ENCODE assay signal across 24 cellular contexts in the genomic region with DNA sequence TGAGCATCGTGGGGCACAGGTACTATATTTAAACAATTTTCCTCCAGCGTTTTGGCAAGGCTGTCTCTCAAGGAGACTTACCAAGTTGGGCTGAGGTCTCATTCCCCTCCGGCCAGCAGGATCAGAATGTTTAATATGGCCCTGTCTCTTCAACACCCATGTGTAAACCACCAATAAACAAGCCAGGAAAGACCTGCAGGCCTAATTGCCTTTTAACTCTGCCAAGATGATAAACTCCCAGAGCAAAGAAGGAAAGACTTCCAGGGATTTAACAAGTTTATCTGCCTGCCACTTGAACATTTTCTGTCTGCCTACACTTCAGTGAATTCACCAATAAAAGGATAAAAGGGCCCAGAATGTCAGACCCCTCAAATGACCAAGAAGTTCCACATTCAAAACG.
"Had no signal": no experiment of that assay in that cellular context is flagged by ENCODE, and none has a peak within 500 bp of the region (broad histone marks: within the 10 kb centered on the region; RNA-seq: fewer than 3 reads in every experiment).

No MANE protein-coding gene starts in this region.

- H3K36me3 ChIP-seq: ascending aorta, brain microvascular endothelial cell, colonic mucosa, esophagus muscularis mucosa, right lobe of liver, transverse colon, vagina had no signal

- H3K27ac ChIP-seq: ascending aorta, brain microvascular endothelial cell, colonic mucosa, esophagus muscularis mucosa, right lobe of liver, transverse colon, vagina had no signal

- ATAC-seq: activated CD4-positive, alpha-beta T cell treated with anti-CD3 and anti-CD28 coated beads for 36 hours; activated naive CD4-positive, alpha-beta T cell treated with anti-CD3 and anti-CD28 coated beads, Interleukin-2, amount 50 U/mL, for 72 hours; activated T-helper 17 cell treated with anti-CD3 and anti-CD28 coated beads, Interleukin-2, amount 50 U/mL, for 72 hours; right lobe of liver; stimulated activated effector memory CD8-positive, alpha-beta T cell treated with anti-CD3 and anti-CD28 coated beads, Interleukin-12 subunit alpha, Interleukin-12 subunit beta, amount 100 ng/mL, for 72 hours; stimulated activated naive CD8-positive, alpha-beta T cell treated with anti-CD3 and anti-CD28 coated beads, Interleukin-15, amount 100 ng/mL, for 72 hours had no signal

- H3K4me1 Mint-ChIP-seq: activated T-helper 17 cell treated with anti-CD3 and anti-CD28 coated beads, Interleukin-2, amount 50 U/mL, for 72 hours; stimulated activated effector memory CD8-positive, alpha-beta T cell treated with anti-CD3 and anti-CD28 coated beads, Interleukin-12 subunit alpha, Interleukin-12 subunit beta, amount 100 ng/mL, for 72 hours; stimulated activated naive CD8-positive, alpha-beta T cell treated with anti-CD3 and anti-CD28 coated beads, Interleukin-15, amount 100 ng/mL, for 72 hours had no signal

- H3K4me1 ChIP-seq: ascending aorta, colonic mucosa, esophagus muscularis mucosa, right lobe of liver, vagina had no signal

- H3K27ac Mint-ChIP-seq: activated CD4-positive, alpha-beta T cell treated with anti-CD3 and anti-CD28 coated beads for 36 hours; activated naive CD4-positive, alpha-beta T cell treated with anti-CD3 and anti-CD28 coated beads, Interleukin-2, amount 50 U/mL, for 72 hours; activated T-cell treated with anti-CD3 and anti-CD28 coated beads, Interleukin-2, amount 50 U/mL, for 24 hours; activated T-helper 17 cell treated with anti-CD3 and anti-CD28 coated beads, Interleukin-2, amount 50 U/mL, for 72 hours; stimulated activated effector memory CD8-positive, alpha-beta T cell treated with anti-CD3 and anti-CD28 coated beads, Interleukin-12 subunit alpha, Interleukin-12 subunit beta, amount 100 ng/mL, for 72 hours; stimulated activated naive CD8-positive, alpha-beta T cell treated with anti-CD3 and anti-CD28 coated beads, Interleukin-15, amount 100 ng/mL, for 72 hours; T-helper 2 cell treated with Interferon-gamma antibody and Interleukin-4, amounts not matched to agents 5 μg/mL and 100 μg/mL, for 36 hours had no signal

- H3K4me3 ChIP-seq: ascending aorta, colonic mucosa, esophagus muscularis mucosa, right lobe of liver, transverse colon, vagina had no signal

- DNase-seq: activated CD4-positive, alpha-beta T cell treated with anti-CD3 and anti-CD28 coated beads for 36 hours; activated CD4-positive, alpha-beta T cell treated with anti-CD3 and anti-CD28 coated beads, Interleukin-2, amount 50 U/mL, for 4 hours; activated CD8-positive, alpha-beta memory T cell treated with anti-CD3 and anti-CD28 coated beads for 24 hours; activated CD8-positive, alpha-beta memory T cell treated with anti-CD3 and anti-CD28 coated beads, Interleukin-2, amount 50 U/mL, for 4 hours; activated T-cell treated with anti-CD3 and anti-CD28 coated beads, Interleukin-2, amount 50 U/mL, for 24 hours; brain microvascular endothelial cell; central memory CD4-positive, alpha-beta T cell; colonic mucosa; glutamatergic neuron; hypothalamus; posterior cingulate gyrus; right lobe of liver; small intestine; stimulated activated CD4-positive, alpha-beta T cell treated with anti-CD3 and anti-CD28 coated beads, Interleukin-2, amount 100 ng/mL, for 24 hours; stimulated activated naive CD8-positive, alpha-beta T cell treated with anti-CD3 and anti-CD28 coated beads, Interleukin-15, amount 100 ng/mL, for 72 hours; transverse colon had no signal

- H3K27me3 Mint-ChIP-seq: activated T-cell treated with anti-CD3 and anti-CD28 coated beads, Interleukin-2, amount 50 U/mL, for 24 hours had no signal

- H3K27me3 ChIP-seq: ascending aorta, brain microvascular endothelial cell, colonic mucosa, esophagus muscularis mucosa, right lobe of liver, transverse colon, vagina had no signal

- H3K9me3 ChIP-seq: ascending aorta, colonic mucosa, esophagus muscularis mucosa, right lobe of liver, transverse colon, vagina had no signal

- H3K4me3 Mint-ChIP-seq: activated CD4-positive, alpha-beta T cell treated with anti-CD3 and anti-CD28 coated beads for 36 hours; activated T-cell treated with anti-CD3 and anti-CD28 coated beads, Interleukin-2, amount 50 U/mL, for 24 hours; activated T-helper 17 cell treated with anti-CD3 and anti-CD28 coated beads, Interleukin-2, amount 50 U/mL, for 72 hours; neural crest cell; stimulated activated effector memory CD8-positive, alpha-beta T cell treated with anti-CD3 and anti-CD28 coated beads, Interleukin-12 subunit alpha, Interleukin-12 subunit beta, amount 100 ng/mL, for 72 hours; stimulated activated naive CD8-positive, alpha-beta T cell treated with anti-CD3 and anti-CD28 coated beads, Interleukin-15, amount 100 ng/mL, for 72 hours; T-helper 2 cell treated with Interferon-gamma antibody and Interleukin-4, amounts not matched to agents 5 μg/mL and 100 μg/mL, for 36 hours had no signal

- H3K36me3 Mint-ChIP-seq: activated naive CD4-positive, alpha-beta T cell treated with anti-CD3 and anti-CD28 coated beads, Interleukin-2, amount 50 U/mL, for 72 hours; stimulated activated effector memory CD8-positive, alpha-beta T cell treated with anti-CD3 and anti-CD28 coated beads, Interleukin-12 subunit alpha, Interleukin-12 subunit beta, amount 100 ng/mL, for 72 hours had no signal

- H3K9me3 Mint-ChIP-seq: activated T-cell treated with anti-CD3 and anti-CD28 coated beads, Interleukin-2, amount 50 U/mL, for 24 hours; activated T-helper 17 cell treated with anti-CD3 and anti-CD28 coated beads, Interleukin-2, amount 50 U/mL, for 72 hours; neural crest cell; stimulated activated effector memory CD8-positive, alpha-beta T cell treated with anti-CD3 and anti-CD28 coated beads, Interleukin-12 subunit alpha, Interleukin-12 subunit beta, amount 100 ng/mL, for 72 hours; stimulated activated naive CD8-positive, alpha-beta T cell treated with anti-CD3 and anti-CD28 coated beads, Interleukin-15, amount 100 ng/mL, for 72 hours; T-helper 2 cell treated with Interferon-gamma antibody and Interleukin-4, amounts not matched to agents 5 μg/mL and 100 μg/mL, for 36 hours had no signal
